In the genomic region with DNA sequence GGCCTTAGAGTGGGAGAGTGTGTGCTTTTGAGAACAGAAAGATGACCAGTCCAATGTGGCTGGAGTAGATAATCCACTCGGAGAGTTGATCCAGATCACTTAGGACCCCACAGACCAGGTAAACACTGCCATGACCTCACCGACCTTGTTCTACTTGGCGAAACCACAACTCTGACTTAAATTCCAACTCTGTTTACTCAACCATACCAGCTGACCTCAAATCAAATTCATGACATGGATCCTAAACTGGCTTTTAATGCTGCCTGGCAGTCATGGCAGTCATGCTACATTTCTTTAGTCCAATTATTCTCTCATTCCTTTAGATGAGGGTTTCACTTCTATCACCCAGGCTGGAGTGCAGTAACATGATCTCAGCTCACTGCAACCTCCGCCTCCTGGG, we compare ENCODE assay signal across 31 cellular contexts.
"Had no signal": no experiment of that assay in that cellular context is flagged by ENCODE, and none has a peak within 500 bp of the region (broad histone marks: within the 10 kb centered on the region; RNA-seq: fewer than 3 reads in every experiment).

No MANE protein-coding gene starts in this region.

- H3K27me3 ChIP-seq: adrenal gland, brain microvascular endothelial cell, heart left ventricle, left lung, neural progenitor cell, vagina had no signal

- H3K4me3 ChIP-seq: adrenal gland, heart left ventricle, left lung, lower lobe of right lung, neural progenitor cell, skin epidermis, thoracic aorta, vagina had no signal

- H3K27ac ChIP-seq: adrenal gland, brain microvascular endothelial cell, heart left ventricle, left lung, lower lobe of right lung, neural progenitor cell, skin epidermis, thoracic aorta, vagina had no signal

- H3K4me1 ChIP-seq: adrenal gland, heart left ventricle, left lung, lower lobe of right lung, neural progenitor cell, vagina had no signal

- H2AFZ ChIP-seq: neural progenitor cell had no signal

- H3K9ac ChIP-seq: neural progenitor cell had no signal

- DNase-seq: activated CD4-positive, alpha-beta T cell treated with anti-CD3 and anti-CD28 coated beads for 1 hour; activated CD4-positive, alpha-beta T cell treated with anti-CD3 and anti-CD28 coated beads, Interleukin-2, amount 50 U/mL, for 1 hour; activated CD8-positive, alpha-beta T cell treated with anti-CD3 and anti-CD28 coated beads for 36 hours; activated naive CD4-positive, alpha-beta T cell; activated T-cell treated with anti-CD3 and anti-CD28 coated beads, Interleukin-2, amount 50 U/mL, for 4 hours; adrenal gland; aorta; brain microvascular endothelial cell; cortex of kidney; effector memory CD8-positive, alpha-beta T cell; foreskin fibroblast; heart left ventricle; hypothalamus; immature natural killer cell; kidney; left lung; lower lobe of right lung; mesenchymal stem cell; naive thymus-derived CD8-positive, alpha-beta T cell; stimulated activated CD4-positive, alpha-beta T cell treated with anti-CD3 and anti-CD28 coated beads, Interleukin-12 subunit alpha, Interleukin-12 subunit beta, amount 100 ng/mL, for 4 hours; stimulated activated CD4-positive, alpha-beta T cell treated with anti-CD3 and anti-CD28 coated beads, Interleukin-4, amount 100 ng/mL, for 24 hours; T-helper 2 cell had no signal

- ATAC-seq: activated CD8-positive, alpha-beta T cell treated with anti-CD3 and anti-CD28 coated beads for 36 hours; activated naive CD4-positive, alpha-beta T cell treated with anti-CD3 and anti-CD28 coated beads, Interleukin-2, amount 50 U/mL, for 72 hours; activated T-cell treated with anti-CD3 and anti-CD28 coated beads, Interleukin-2, amount 50 U/mL, for 4 hours; activated T-helper 17 cell treated with anti-CD3 and anti-CD28 coated beads, Interleukin-2, amount 50 U/mL, for 72 hours; effector memory CD8-positive, alpha-beta T cell; heart left ventricle; left lung; naive thymus-derived CD8-positive, alpha-beta T cell; sciatic nerve; stimulated activated effector memory CD8-positive, alpha-beta T cell treated with anti-CD3 and anti-CD28 coated beads, Interleukin-12 subunit alpha, Interleukin-12 subunit beta, amount 100 ng/mL, for 72 hours; WTC11 had no signal

- H3K36me3 ChIP-seq: adrenal gland, brain microvascular endothelial cell, heart left ventricle, left lung, lower lobe of right lung, neural progenitor cell, thoracic aorta, vagina had no signal

- H3K4me2 ChIP-seq: neural progenitor cell had no signal

- H3K9me3 ChIP-seq: adrenal gland, left lung, lower lobe of right lung, thoracic aorta, vagina had no signal

- FAIRE-seq: kidney had no signal
